Comparison of ENCODE assay signal across 1 cellular context in genomic region chr19:15240539-15240938, GRCh38.
TF ChIP-seq lines count a peak whose summit lies in the region.

No MANE protein-coding gene starts in this region.

TF ChIP-seq in K562, 482 proteins besides CTCF, POLR2A, EP300 and RAD21:
- TF ChIP-seq RBM22 (IDR thresholded peaks at IDR 0.05; ENCODE audit: low read depth, low read length, poor library complexity, severe bottlenecking) (peak; percentile 5), IRF9 (tag; IDR thresholded peaks at IDR 0.05) (no peak), POLR2G (IDR thresholded peaks at IDR 0.05; ENCODE audit: low read depth, low read length) (peak; percentile 44; the same call in 1 of the 2 replicates)
